29 cellular contexts compared by ENCODE assay signal in genomic region chr6:43196337-43196736, GRCh38. TPM values are rescaled to one million over a fixed set of nuclear protein-coding genes. Genes with fewer than 3 reads are reported as not detected.
"Had no signal": no experiment of that assay in that cellular context is flagged by ENCODE, and none has a peak within 500 bp of the region (broad histone marks: within the 10 kb centered on the region; RNA-seq: fewer than 3 reads in every experiment).

No MANE protein-coding gene starts in this region.

- DNase-seq: activated CD4-positive, alpha-beta T cell treated with anti-CD3 and anti-CD28 coated beads, Interleukin-2, amount 10 ng/mL, durations not matched to agents 24 days and 14 days; activated CD4-positive, alpha-beta T cell treated with anti-CD3 and anti-CD28 coated beads, Interleukin-2, amount 50 U/mL, for 4 hours; activated CD8-positive, alpha-beta T cell treated with anti-CD3 and anti-CD28 coated beads for 36 hours; activated naive CD8-positive, alpha-beta T cell treated with anti-CD3 and anti-CD28 coated beads, Interleukin-2, amount 50 U/mL, for 24 hours; activated T-cell treated with anti-CD3 and anti-CD28 coated beads, Interleukin-2, amount 50 U/mL, for 1 hour; anterior cingulate cortex; central memory CD4-positive, alpha-beta T cell; MM.1S; NCI-H1092 treated with DMSO at 0.1 percent for 48 hours; NCI-H1417; NCI-H146; NCI-H187; NCI-H2029 treated with DMSO at 0.1 percent for 48 hours; NCI-H2107; NCI-H2171; NCI-H510A; NCI-H526; NCI-H748 treated with DMSO at 0.1 percent for 48 hours; NK-92 treated with Interleukin-12 subunit alpha and Interleukin-12 subunit beta, amount 100 ng/mL, for 24 hours; PC-3; Right ventricle myocardium superior; SW 1271; T-helper 1 cell; T-helper 2 cell; T-helper 9 cell; WERI-Rb-1 had no signal

- H3K27ac ChIP-seq: KMS-11, RWPE1, WERI-Rb-1 had no signal

- ATAC-seq: activated CD8-positive, alpha-beta T cell treated with anti-CD3 and anti-CD28 coated beads for 36 hours; activated naive CD8-positive, alpha-beta T cell treated with anti-CD3 and anti-CD28 coated beads, Interleukin-2, amount 50 U/mL, for 24 hours; PC-3 had no signal

RNA-seq across cellular contexts. Expression of gene TTBK1, which starts 46.9 kb away (rescaled TPM):
- total RNA-seq: bronchial epithelial cell, PC-3 had no signal
